Comparison of ENCODE assay signal across 9 cellular contexts in the genomic region with DNA sequence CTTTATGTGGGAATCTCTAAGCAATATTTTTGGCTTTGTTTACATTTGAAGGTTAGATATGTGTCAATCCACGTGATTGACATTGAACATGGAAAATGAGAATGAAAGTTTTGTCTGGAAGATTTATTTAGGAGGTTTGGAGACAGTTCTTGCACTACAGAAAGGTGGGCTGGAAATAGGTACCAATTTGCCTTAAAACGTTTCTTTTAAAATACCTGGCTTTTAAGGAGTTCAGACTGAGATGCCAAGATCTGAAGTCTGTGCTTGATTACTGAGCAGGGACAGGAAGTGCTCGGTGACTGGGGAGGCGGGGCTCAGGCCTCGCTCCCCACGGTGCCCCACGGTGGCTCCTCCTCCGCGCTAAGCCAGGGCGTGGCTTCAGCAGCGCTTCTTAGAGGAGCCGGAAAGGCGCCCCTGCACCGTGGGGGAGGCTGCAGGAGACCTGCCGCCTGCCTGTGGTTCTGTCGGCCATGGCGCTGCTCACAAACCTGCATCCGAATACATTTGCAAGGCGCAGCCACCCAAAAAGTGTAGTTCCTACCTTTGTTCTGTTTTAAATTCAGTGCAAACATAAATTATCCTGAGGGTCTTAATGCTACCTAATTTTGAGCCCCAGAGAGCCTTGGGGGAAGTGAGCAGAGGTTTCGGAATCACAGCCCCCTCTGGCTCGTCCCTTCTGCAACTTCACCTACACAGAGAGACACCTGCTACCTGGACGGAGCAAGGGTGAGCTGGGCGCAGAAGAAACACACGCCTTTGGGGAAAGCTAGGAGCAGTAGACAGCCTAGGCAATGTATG. TPM values are rescaled to one million over a fixed set of nuclear protein-coding genes. Genes with fewer than 3 reads are reported as not detected.
DNase-seq lines count a peak whose midpoint lies in the region; ATAC-seq, FAIRE-seq and TF ChIP-seq lines count a peak whose summit lies in the region.
"Had no signal": no experiment of that assay in that cellular context is flagged by ENCODE, and none has a peak within 500 bp of the region (broad histone marks: within the 10 kb centered on the region; RNA-seq: fewer than 3 reads in every experiment).

No MANE protein-coding gene starts in this region.

- H3K9ac ChIP-seq in kidney (ENCODE audit: low read length in 2 of 2): peak overlapping the region; percentile 10 to 71

- peaks cover 9 to 21% of the 10 kb centered on the region in 2 donors for H3K4me1 ChIP-seq in kidney (ENCODE audit: control insufficient read depth in 1 of 2, insufficient read depth in 1 of 2, low read depth in 1 of 2, low read length in 2 of 2)

- no peaks in the 10 kb centered on the region for H3K9me3 ChIP-seq in kidney (ENCODE audit: control insufficient read depth in 1 of 2, low read length in 2 of 2)

- intact Hi-C loops in kidney (cut with DNase I): no loop called here

- peaks cover 4 to 8% of the 10 kb centered on the region in 2 donors for H3K36me3 ChIP-seq in kidney (ENCODE audit: control insufficient read depth in 1 of 2, insufficient read depth in 2 of 2, low read length in 2 of 2)

- peak; percentile 39 for ATAC-seq in HG03103 (IDR thresholded peaks at IDR 0.05; ENCODE audit: low read depth, unreplicated experiment)

- no peak for FAIRE-seq in kidney (lab: Jason Lieb, UNC)
- FAIRE-seq: A204.1 had no signal

- H3K4me3 ChIP-seq in kidney (ENCODE audit: low read length in 2 of 2): peak overlapping the region; percentile 55 to 68

- H3K27ac ChIP-seq in kidney (ENCODE audit: low read depth in 2 of 2, low read length in 2 of 2): peak overlapping the region; percentile 38 to 66

- DNase-seq in NCI-H187 (lab: John Stamatoyannopoulos, UW): peak; percentile 43 to 62
- DNase-seq in NCI-H187 treated with DMSO at 0.1 percent for 48 hours (lab: John Stamatoyannopoulos, UW): no peak
- peak; percentile 92 for DNase-seq in NCI-H345 (lab: John Stamatoyannopoulos, UW)
- DNase-seq in activated CD4-positive, CD25-positive, alpha-beta regulatory T cell treated with anti-CD3 and anti-CD28 coated beads, Interleukin-2, amount 50 U/mL, for 16 hours (ENCODE audit: low read depth, low spot score): peak; percentile 88
- DNase-seq in cerebellar cortex (ENCODE audit: low spot score): peak; percentile 89
- peak; percentile 97 for DNase-seq in kidney
- peak; percentile 90 to 97 for DNase-seq in stimulated activated CD4-positive, alpha-beta T cell treated with anti-CD3 and anti-CD28 coated beads, Interleukin-15, amount 100 ng/mL, for 48 hours (ENCODE audit: low read depth in 2 of 2)

- no peak for TF ChIP-seq CTCF in kidney (IDR thresholded peaks at IDR 0.05; ENCODE audit: borderline replicate concordance, extremely low read depth, insufficient read depth)

RNA-seq across cellular contexts. Expression of a gene that starts 49.2 kb away (rescaled TPM):
- total RNA-seq in kidney: 28.8 TPM
- polyA plus RNA-seq in kidney (ENCODE audit: insufficient read depth, low read depth, low replicate concordance): 22.8 TPM

RNA-seq across cellular contexts. Expression of a gene that starts 49.3 kb away (rescaled TPM):
- 39.7 TPM for total RNA-seq in kidney
- polyA plus RNA-seq in kidney (ENCODE audit: insufficient read depth, low read depth, low replicate concordance): 62.1 TPM
